9 cellular contexts compared by ENCODE assay signal in genomic region chr11:2300936-2301630, GRCh38. TPM values are rescaled to one million over a fixed set of nuclear protein-coding genes. Genes with fewer than 3 reads are reported as not detected.
DNase-seq lines count a peak whose midpoint lies in the region; ATAC-seq and TF ChIP-seq lines count a peak whose summit lies in the region.
"Had no signal": no experiment of that assay in that cellular context is flagged by ENCODE, and none has a peak within 500 bp of the region (broad histone marks: within the 10 kb centered on the region; RNA-seq: fewer than 3 reads in every experiment).

No MANE protein-coding gene starts in this region.

- no peak overlapping the region for H2AFZ ChIP-seq in hepatocyte

- DNase-seq in activated T-cell treated with anti-CD3 and anti-CD28 coated beads, Interleukin-2, amount 50 U/mL, for 24 hours = no peak
- no peak for DNase-seq in activated T-cell treated with anti-CD3 and anti-CD28 coated beads, Interleukin-2, amount 50 U/mL, for 1 hour
- peak; percentile 20 for DNase-seq in activated CD4-positive, alpha-beta memory T cell treated with anti-CD3 and anti-CD28 coated beads, Interleukin-2, amount 10 ng/mL, durations not matched to agents 7 days and 5 days
- no peak for DNase-seq in hepatocyte (ENCODE audit: low spot score)
- DNase-seq in thoracic aorta (ENCODE audit: low spot score) = no peak
- no peak for DNase-seq in dedifferentiated amniotic fluid mesenchymal stem cell (ENCODE audit: extremely low spot score)

- H3K36me3 ChIP-seq in hepatocyte (replicated peaks; ENCODE audit: insufficient read depth, low read depth) = no peaks in the 10 kb centered on the region
- no peaks in the 10 kb centered on the region for H3K36me3 ChIP-seq in thoracic aorta
- H3K36me3 ChIP-seq: prostate gland had no signal

- no peaks in the 10 kb centered on the region for H3K79me2 ChIP-seq in hepatocyte

- WGBS in hepatocyte (ENCODE audit: low lambda C conversion rate, missing lambda C conversion rate) = 87% methylated on average over 20 of the region's 24 CpGs

- H3K9me3 Mint-ChIP-seq in activated T-cell treated with anti-CD3 and anti-CD28 coated beads, Interleukin-2, amount 50 U/mL, for 24 hours = no peaks in the 10 kb centered on the region
- no peaks in the 10 kb centered on the region for H3K9me3 Mint-ChIP-seq in activated CD4-positive, alpha-beta memory T cell treated with anti-CD3 and anti-CD28 coated beads, Interleukin-2, amount 10 ng/mL, durations not matched to agents 7 days and 5 days

- H3K9me3 ChIP-seq in hepatocyte (ENCODE audit: low read depth) = no peaks in the 10 kb centered on the region
- H3K9me3 ChIP-seq in thoracic aorta = no peaks in the 10 kb centered on the region
- H3K9me3 ChIP-seq: prostate gland had no signal

- ATAC-seq in thoracic aorta (ENCODE audit: insufficient number of reproducible peaks, low FRiP score, low read depth) (no peak), GM18907 (IDR thresholded peaks at IDR 0.05; ENCODE audit: unreplicated experiment) (no peak), GM21360 (IDR thresholded peaks at IDR 0.05; ENCODE audit: unreplicated experiment) (no peak)

- H3K4me1 ChIP-seq in hepatocyte (ENCODE audit: insufficient read depth) (peaks cover 56% of the 10 kb centered on the region), thoracic aorta (ENCODE audit: control insufficient read depth in 1 of 2, low read depth in 2 of 2) (peaks cover 25 to 41% of the 10 kb centered on the region in 2 donors)
- H3K4me1 ChIP-seq: prostate gland had no signal

- H3K27me3 ChIP-seq in hepatocyte (no peaks in the 10 kb centered on the region), thoracic aorta (replicated peaks; ENCODE audit: insufficient read depth) (no peaks in the 10 kb centered on the region)

- H3K4me2 ChIP-seq in hepatocyte = no peak overlapping the region

- peak overlapping the region; percentile 89 for H3K4me3 Mint-ChIP-seq in activated T-cell treated with anti-CD3 and anti-CD28 coated beads, Interleukin-2, amount 50 U/mL, for 24 hours
- H3K4me3 Mint-ChIP-seq in activated CD4-positive, alpha-beta memory T cell treated with anti-CD3 and anti-CD28 coated beads, Interleukin-2, amount 10 ng/mL, durations not matched to agents 7 days and 5 days = peak overlapping the region; percentile 100

- H3K4me3 ChIP-seq in hepatocyte (no peak overlapping the region), thoracic aorta (peak overlapping the region; percentile 39)
- H3K4me3 ChIP-seq: prostate gland had no signal

- H4K20me1 ChIP-seq in hepatocyte (ENCODE audit: insufficient read depth, poor library complexity, severe bottlenecking) = no peaks in the 10 kb centered on the region

- H3K27ac Mint-ChIP-seq in activated T-cell treated with anti-CD3 and anti-CD28 coated beads, Interleukin-2, amount 50 U/mL, for 24 hours = peak overlapping the region; percentile 93
- peak overlapping the region; percentile 95 for H3K27ac Mint-ChIP-seq in activated CD4-positive, alpha-beta memory T cell treated with anti-CD3 and anti-CD28 coated beads, Interleukin-2, amount 10 ng/mL, durations not matched to agents 7 days and 5 days

- TF ChIP-seq CTCF in hepatocyte (IDR thresholded peaks at IDR 0.05; ENCODE audit: poor library complexity) = no peak
- TF ChIP-seq CTCF in thoracic aorta (IDR thresholded peaks at IDR 0.05) = no peak

- H3K9me2 ChIP-seq in hepatocyte (replicated peaks; ENCODE audit: insufficient read depth) = no peaks in the 10 kb centered on the region

- peaks cover 70% of the 10 kb centered on the region for H3K4me1 Mint-ChIP-seq in activated T-cell treated with anti-CD3 and anti-CD28 coated beads, Interleukin-2, amount 50 U/mL, for 24 hours (ENCODE audit: low read depth)
- H3K4me1 Mint-ChIP-seq in activated CD4-positive, alpha-beta memory T cell treated with anti-CD3 and anti-CD28 coated beads, Interleukin-2, amount 10 ng/mL, durations not matched to agents 7 days and 5 days = peaks cover 52% of the 10 kb centered on the region

- H3K27me3 Mint-ChIP-seq in activated T-cell treated with anti-CD3 and anti-CD28 coated beads, Interleukin-2, amount 50 U/mL, for 24 hours = no peaks in the 10 kb centered on the region
- H3K27me3 Mint-ChIP-seq in activated CD4-positive, alpha-beta memory T cell treated with anti-CD3 and anti-CD28 coated beads, Interleukin-2, amount 10 ng/mL, durations not matched to agents 7 days and 5 days = no peaks in the 10 kb centered on the region

- peaks cover 6% of the 10 kb centered on the region for H3K36me3 Mint-ChIP-seq in activated T-cell treated with anti-CD3 and anti-CD28 coated beads, Interleukin-2, amount 50 U/mL, for 24 hours (ENCODE audit: low read depth)
- peaks cover 37% of the 10 kb centered on the region for H3K36me3 Mint-ChIP-seq in activated CD4-positive, alpha-beta memory T cell treated with anti-CD3 and anti-CD28 coated beads, Interleukin-2, amount 10 ng/mL, durations not matched to agents 7 days and 5 days (ENCODE audit: low read depth)

- H3K27ac ChIP-seq in hepatocyte (peak overlapping the region; percentile 99), thoracic aorta (no peak overlapping the region)
- H3K27ac ChIP-seq: prostate gland had no signal

- POLR2A ChIA-PET in activated CD4-positive, alpha-beta memory T cell treated with anti-CD3 and anti-CD28 coated beads, Interleukin-2, amount 10 ng/mL, durations not matched to agents 7 days and 5 days (lab: Charles Lee) = interaction anchor here (1.0 to 6.8 kb wide), 6 partner anchors 10 to 689 kb away, joined by 3 to 34 read pairs (median 12); partner anchors contain the start of genes ASCL2, CD81 and TSSC4

- CTCF ChIA-PET in activated CD4-positive, alpha-beta memory T cell treated with anti-CD3 and anti-CD28 coated beads, Interleukin-2, amount 10 ng/mL, durations not matched to agents 7 days and 5 days (lab: Charles Lee) = interaction anchor here (1.2 to 6.1 kb wide), 8 partner anchors 10 to 591 kb away, joined by 3 to 201 read pairs (median 6); partner anchors contain the start of gene TSSC4

RNA-seq across cellular contexts. Expression of gene C11orf21, which starts 0.6 kb away (rescaled TPM):
- 10 to 100 TPM; 66.0 to 68.3 TPM for total RNA-seq in activated CD4-positive, alpha-beta memory T cell treated with anti-CD3 and anti-CD28 coated beads, Interleukin-2, amount 10 ng/mL, durations not matched to agents 7 days and 5 days
- total RNA-seq in hepatocyte (0.17 TPM in 1 of 2 replicates, not detected in the other), thoracic aorta (1 to 10 TPM; 1.1 to 4.3 TPM)
- 0.43 and 0.68 TPM in 2 replicates for polyA plus RNA-seq in hepatocyte

RNA-seq across cellular contexts. Expression of gene TSPAN32, which starts 0.7 kb away (rescaled TPM):
- 10 to 100 TPM; 48.0 to 50.1 TPM for total RNA-seq in activated CD4-positive, alpha-beta memory T cell treated with anti-CD3 and anti-CD28 coated beads, Interleukin-2, amount 10 ng/mL, durations not matched to agents 7 days and 5 days
- total RNA-seq in hepatocyte (1.5 and 5.0 TPM in 2 replicates), thoracic aorta (1 to 10 TPM; 2.5 to 6.9 TPM)
- 4.8 and 7.0 TPM in 2 replicates for polyA plus RNA-seq in hepatocyte
- total RNA-seq: prostate gland had no signal

RNA-seq across cellular contexts. Expression of gene ASCL2, which starts 30.7 kb away (rescaled TPM):
- under 1 TPM; 0.35 to 0.68 TPM for total RNA-seq in activated CD4-positive, alpha-beta memory T cell treated with anti-CD3 and anti-CD28 coated beads, Interleukin-2, amount 10 ng/mL, durations not matched to agents 7 days and 5 days
- 3.3 and 5.6 TPM in 2 replicates for total RNA-seq in hepatocyte
- 5.8 and 7.9 TPM in 2 replicates for polyA plus RNA-seq in hepatocyte
- total RNA-seq in thoracic aorta = under 1 TPM; 0.41 to 0.78 TPM

Comparison
In these comparisons a context has a peak if more than half of its experiments do, and no peak if none do; other contexts are left out.
1. RNA of gene C11orf21, which starts 0.6 kb away (total RNA-seq): 66.0 to 68.3 TPM in activated CD4-positive, alpha-beta memory T cell treated with anti-CD3 and anti-CD28 coated beads, Interleukin-2, amount 10 ng/mL, durations not matched to agents 7 days and 5 days; 1.1 to 4.3 TPM in thoracic aorta and 0.17 TPM in hepatocyte; every median in the first group is over 10 times any median in the second.